Comparison of ENCODE assay signal across 8 cellular contexts in genomic region chr17:43125133-43125966, GRCh38. TPM values are rescaled to one million over a fixed set of nuclear protein-coding genes. Genes with fewer than 3 reads are reported as not detected.
DNase-seq lines count a peak whose midpoint lies in the region; ATAC-seq and TF ChIP-seq lines count a peak whose summit lies in the region.

Gene BRCA1 (minus strand): TSS chr17:43125364. CDS start chr17:43124096, 1,268 bp downstream.

- peaks cover 20 to 33% of the 10 kb centered on the region in 2 donors for H3K4me1 ChIP-seq in thoracic aorta (ENCODE audit: control insufficient read depth in 1 of 2, low read depth in 2 of 2)

- peak; percentile 92 for ATAC-seq in HG02588 (IDR thresholded peaks at IDR 0.05; ENCODE audit: unreplicated experiment)
- peak; percentile 96 for ATAC-seq in SK-N-SH treated with all-trans-retinoic acid at 6 μM for 48 hours
- ATAC-seq in omental fat pad (ENCODE audit: low FRiP score) = peak; percentile 96
- peak; percentile 91 for ATAC-seq in thoracic aorta (ENCODE audit: insufficient number of reproducible peaks, low FRiP score, low read depth)

- peak within 1 kb of the TSS; percentile 75 to 87 for H3K27ac ChIP-seq in thoracic aorta

- no peaks in the 10 kb centered on the region for H3K36me3 ChIP-seq in GM06990 (ENCODE audit: control insufficient read depth, insufficient read depth, low read length)
- no peaks in the 10 kb centered on the region for H3K36me3 ChIP-seq in thoracic aorta

- H3K9me3 Mint-ChIP-seq in activated naive CD4-positive, alpha-beta T cell treated with anti-CD3 and anti-CD28 coated beads, Interleukin-2, amount 50 U/mL, for 24 hours = no peaks in the 10 kb centered on the region

- H3K36me3 Mint-ChIP-seq in activated naive CD4-positive, alpha-beta T cell treated with anti-CD3 and anti-CD28 coated beads, Interleukin-2, amount 50 U/mL, for 24 hours = no peaks in the 10 kb centered on the region

- no peaks in the 10 kb centered on the region for H3K27me3 Mint-ChIP-seq in activated naive CD4-positive, alpha-beta T cell treated with anti-CD3 and anti-CD28 coated beads, Interleukin-2, amount 50 U/mL, for 24 hours

- TF ChIP-seq CTCF in GM06990 (IDR thresholded peaks at IDR 0.05; ENCODE audit: insufficient read depth, low read length, poor library complexity, severe bottlenecking) (no peak), omental fat pad (IDR thresholded peaks at IDR 0.05) (no peak), thoracic aorta (IDR thresholded peaks at IDR 0.05) (no peak)

- H3K27ac Mint-ChIP-seq in activated naive CD4-positive, alpha-beta T cell treated with anti-CD3 and anti-CD28 coated beads, Interleukin-2, amount 50 U/mL, for 24 hours = peak within 1 kb of the TSS; percentile 95

- peak; percentile 88 for DNase-seq in GM06990 (ENCODE audit: extremely low read depth, insufficient read length)
- peak; percentile 99 for DNase-seq in NCI-H1092 (lab: John Stamatoyannopoulos, UW)
- DNase-seq in glomerular visceral epithelial cell (ENCODE audit: extremely low spot score) = peak; percentile 99
- peak; percentile 97 for DNase-seq in omental fat pad (ENCODE audit: low spot score)
- DNase-seq in thoracic aorta (ENCODE audit: low spot score) = peak; percentile 86

- peaks cover 25% of the 10 kb centered on the region for H3K4me1 Mint-ChIP-seq in activated naive CD4-positive, alpha-beta T cell treated with anti-CD3 and anti-CD28 coated beads, Interleukin-2, amount 50 U/mL, for 24 hours

- H3K9me3 ChIP-seq in thoracic aorta = no peaks in the 10 kb centered on the region

- H3K4me3 ChIP-seq in GM06990 (replicated peaks; ENCODE audit: low read depth, low read length) (peak within 1 kb of the TSS; percentile 95), thoracic aorta (peak within 1 kb of the TSS; percentile 89)

- peak within 1 kb of the TSS; percentile 95 for H3K4me3 Mint-ChIP-seq in activated naive CD4-positive, alpha-beta T cell treated with anti-CD3 and anti-CD28 coated beads, Interleukin-2, amount 50 U/mL, for 24 hours

- H3K27me3 ChIP-seq in GM06990 (replicated peaks; ENCODE audit: control insufficient read depth, insufficient read depth, low read length) = no peaks in the 10 kb centered on the region
- H3K27me3 ChIP-seq in thoracic aorta (replicated peaks; ENCODE audit: insufficient read depth) = no peaks in the 10 kb centered on the region

TF ChIP-seq in SK-N-SH treated with all-trans-retinoic acid at 6 μM for 48 hours, 23 proteins besides CTCF, POLR2A, EP300 and RAD21:
- no peak for TF ChIP-seq ESRRG (CRISPR knock-in tag; IDR thresholded peaks at IDR 0.05)
- TF ChIP-seq TCF4 (CRISPR knock-in tag; IDR thresholded peaks at IDR 0.05; ENCODE audit: borderline replicate concordance) = no peak
- no peak for TF ChIP-seq ZNF8 (CRISPR knock-in tag; IDR thresholded peaks at IDR 0.05)
- no peak for TF ChIP-seq GLIS3 (CRISPR knock-in tag; IDR thresholded peaks at IDR 0.05)
- TF ChIP-seq ZNF70 (CRISPR knock-in tag; IDR thresholded peaks at IDR 0.05) = no peak
- TF ChIP-seq ARNTL (CRISPR knock-in tag; IDR thresholded peaks at IDR 0.05; ENCODE audit: borderline replicate concordance, low read depth) = no peak
- no peak for TF ChIP-seq OSR1 (CRISPR knock-in tag; IDR thresholded peaks at IDR 0.05)
- TF ChIP-seq ZNF565 (CRISPR knock-in tag; conservative IDR thresholded peaks at IDR 0.05; ENCODE audit: low read depth) = no peak
- no peak for TF ChIP-seq CSDC2 (CRISPR knock-in tag; IDR thresholded peaks at IDR 0.05)
- TF ChIP-seq PPARA (CRISPR knock-in tag; IDR thresholded peaks at IDR 0.05; ENCODE audit: borderline replicate concordance) = no peak
- TF ChIP-seq RARB (CRISPR knock-in tag; IDR thresholded peaks at IDR 0.05) = no peak
- no peak for TF ChIP-seq PATZ1 (CRISPR knock-in tag; IDR thresholded peaks at IDR 0.05; ENCODE audit: borderline replicate concordance)
- TF ChIP-seq TSHZ2 (CRISPR knock-in tag; IDR thresholded peaks at IDR 0.05) = no peak

RNA-seq across cellular contexts. Expression of gene BRCA1, which starts in this region (rescaled TPM):
- total RNA-seq in omental fat pad (1 to 10 TPM; 2.4 to 8.8 (median 3.0) TPM), thoracic aorta (10 to 100 TPM in 1 of 2 donors, 1 to 10 TPM in 1; 8.6 to 21.1 TPM)

Comparison
In these comparisons a context has a peak if more than half of its experiments do, and no peak if none do; other contexts are left out.
1. Peak in every context shown above with its lines: DNase-seq, ATAC-seq, H3K4me3 ChIP-seq and H3K27ac ChIP-seq.